ENCODE assay signal across 26 cellular contexts in genomic region chr16:5196204-5196603, GRCh38.
"Had no signal": no experiment of that assay in that cellular context is flagged by ENCODE, and none has a peak within 500 bp of the region (broad histone marks: within the 10 kb centered on the region; RNA-seq: fewer than 3 reads in every experiment).

No MANE protein-coding gene starts in this region.

- H3K4me1 ChIP-seq: gastrocnemius medialis, lower lobe of right lung, psoas muscle, spleen, suprapubic skin, transverse colon, upper lobe of right lung, uterus had no signal

- H3K9me3 Mint-ChIP-seq: dendritic cell treated with granulocyte-macrophage colony-stimulating factor and Interleukin-4, amounts not matched to agents 40 ng/mL and 50 ng/mL, for 4 days; natural killer cell; stimulated activated naive B cell treated with anti-CD40 and anti-IgM and Interleukin-4, amounts not matched to agents 10 μg/mL and 1 μg/mL and 100 μg/mL, for 72 hours; stimulated activated naive CD8-positive, alpha-beta T cell treated with anti-CD3 and anti-CD28 coated beads, Interleukin-15, amount 100 ng/mL, for 72 hours had no signal

- H3K9me3 ChIP-seq: gastrocnemius medialis, lower lobe of right lung, psoas muscle, suprapubic skin, transverse colon, upper lobe of right lung, uterus had no signal

- H3K36me3 Mint-ChIP-seq: natural killer cell; stimulated activated naive B cell treated with anti-CD40 and anti-IgM and Interleukin-4, amounts not matched to agents 10 μg/mL and 1 μg/mL and 100 μg/mL, for 72 hours had no signal

- H3K27me3 ChIP-seq: ovary, transverse colon, upper lobe of right lung, uterus had no signal

- H3K4me1 Mint-ChIP-seq: natural killer cell; stimulated activated naive B cell treated with anti-CD40 and anti-IgM and Interleukin-4, amounts not matched to agents 10 μg/mL and 1 μg/mL and 100 μg/mL, for 72 hours; stimulated activated naive CD8-positive, alpha-beta T cell treated with anti-CD3 and anti-CD28 coated beads, Interleukin-15, amount 100 ng/mL, for 72 hours had no signal

- H3K36me3 ChIP-seq: gastrocnemius medialis, lower lobe of right lung, ovary, spleen, suprapubic skin, transverse colon, upper lobe of right lung, uterus had no signal

- ATAC-seq: esophagus mucosa; gastrocnemius medialis; left ventricle myocardium superior; lower lobe of right lung; psoas muscle; right cardiac atrium; stimulated activated naive B cell treated with anti-CD40 and anti-IgM and Interleukin-4, amounts not matched to agents 10 μg/mL and 1 μg/mL and 100 μg/mL, for 72 hours; stimulated activated naive CD8-positive, alpha-beta T cell treated with anti-CD3 and anti-CD28 coated beads, Interleukin-15, amount 100 ng/mL, for 72 hours; upper lobe of right lung had no signal

- H3K4me3 Mint-ChIP-seq: dendritic cell treated with granulocyte-macrophage colony-stimulating factor and Interleukin-4, amounts not matched to agents 40 ng/mL and 50 ng/mL, for 4 days; endodermal cell; natural killer cell; stimulated activated naive B cell treated with anti-CD40 and anti-IgM and Interleukin-4, amounts not matched to agents 10 μg/mL and 1 μg/mL and 100 μg/mL, for 72 hours; stimulated activated naive CD8-positive, alpha-beta T cell treated with anti-CD3 and anti-CD28 coated beads, Interleukin-15, amount 100 ng/mL, for 72 hours had no signal

- FAIRE-seq: keratinocyte had no signal

- H3K27ac Mint-ChIP-seq: dendritic cell treated with granulocyte-macrophage colony-stimulating factor and Interleukin-4, amounts not matched to agents 40 ng/mL and 50 ng/mL, for 4 days; endodermal cell; natural killer cell; stimulated activated naive B cell treated with anti-CD40 and anti-IgM and Interleukin-4, amounts not matched to agents 10 μg/mL and 1 μg/mL and 100 μg/mL, for 72 hours; stimulated activated naive CD8-positive, alpha-beta T cell treated with anti-CD3 and anti-CD28 coated beads, Interleukin-15, amount 100 ng/mL, for 72 hours had no signal

- H3K4me3 ChIP-seq: gastrocnemius medialis, lower lobe of right lung, ovary, psoas muscle, skin epidermis, spleen, suprapubic skin, transverse colon, upper lobe of right lung, uterus had no signal

- H3K27ac ChIP-seq: epithelial cell of prostate, gastrocnemius medialis, lower lobe of right lung, ovary, psoas muscle, skin epidermis, spleen, suprapubic skin, transverse colon, upper lobe of right lung, uterus had no signal

- DNase-seq: effector CD8-positive, alpha-beta T cell; endodermal cell; foreskin fibroblast; gastrocnemius medialis; head of caudate nucleus; left ventricle myocardium superior; lower lobe of right lung; natural killer cell; occipital lobe; ovary; posterior cingulate gyrus; psoas muscle; right cardiac atrium; spleen; stimulated activated CD4-positive, alpha-beta T cell treated with anti-CD3 and anti-CD28 coated beads, Interleukin-2, amount 100 ng/mL, for 48 hours; stimulated activated naive B cell treated with anti-CD40 and anti-IgM and Interleukin-4, amounts not matched to agents 10 μg/mL and 1 μg/mL and 100 μg/mL, for 72 hours; stimulated activated naive CD8-positive, alpha-beta T cell treated with anti-CD3 and anti-CD28 coated beads, Interleukin-15, amount 100 ng/mL, for 72 hours; transverse colon; upper lobe of right lung; uterus had no signal

- H3K27me3 Mint-ChIP-seq: dendritic cell treated with granulocyte-macrophage colony-stimulating factor and Interleukin-4, amounts not matched to agents 40 ng/mL and 50 ng/mL, for 4 days had no signal
